Comparison of ENCODE assay signal across 20 cellular contexts in genomic region chr10:78934499-78934898, GRCh38.
DNase-seq lines count a peak whose midpoint lies in the region; ATAC-seq, FAIRE-seq and TF ChIP-seq lines count a peak whose summit lies in the region.
"Had no signal": no experiment of that assay in that cellular context is flagged by ENCODE, and none has a peak within 500 bp of the region (broad histone marks: within the 10 kb centered on the region; RNA-seq: fewer than 3 reads in every experiment).

No MANE protein-coding gene starts in this region.

- H3K4me3 Mint-ChIP-seq in mesothelial cell of epicardium = no peak overlapping the region
- no peak overlapping the region for H3K4me3 Mint-ChIP-seq in activated CD4-positive, alpha-beta T cell treated with anti-CD3 and anti-CD28 coated beads for 36 hours
- H3K4me3 Mint-ChIP-seq: activated CD4-positive, alpha-beta memory T cell treated with anti-CD3 and anti-CD28 coated beads for 36 hours; activated naive CD8-positive, alpha-beta T cell treated with anti-CD3 and anti-CD28 coated beads, Interleukin-2, amount 10 ng/mL, durations not matched to agents 7 days and 5 days; CD4-positive, alpha-beta T cell had no signal

- POLR2A ChIA-PET in HCT116 (lab: Charles Lee) = no interaction called here
- POLR2A ChIA-PET in activated CD4-positive, alpha-beta T cell treated with anti-CD3 and anti-CD28 coated beads for 36 hours (lab: Charles Lee) = no interaction called here

- no peak overlapping the region for H3K9ac ChIP-seq in HCT116 (ENCODE audit: low read length)

- H3K4me1 ChIP-seq in HCT116 (ENCODE audit: control insufficient read depth in 1 of 2, insufficient read depth in 2 of 2, low read length in 2 of 2) (peaks cover 9 to 51% of the 10 kb centered on the region in 2 experiments), aorta (ENCODE audit: control insufficient read depth in 1 of 2, insufficient read depth in 2 of 2, low read length in 2 of 2) (no peaks in the 10 kb centered on the region)

- H3K27me3 ChIP-seq in HCT116 (ENCODE audit: insufficient read depth, low read length) (no peaks in the 10 kb centered on the region), bronchial epithelial cell (ENCODE audit: control insufficient read depth, insufficient read depth, low read length) (peaks cover 4% of the 10 kb centered on the region), aorta (ENCODE audit: control insufficient read depth in 1 of 2, insufficient read depth in 2 of 2, low read length in 1 of 2) (no peaks in the 10 kb centered on the region)

- WGBS in aorta, 2 donors = 77 to 85% methylated on average over 4 of the region's 4 CpGs

- no peak overlapping the region for H3K4me3 ChIP-seq in HCT116 (replicated peaks in 1 of 2; ENCODE audit: low read depth in 1 of 2, low read length in 2 of 2)
- no peak overlapping the region for H3K4me3 ChIP-seq in bronchial epithelial cell (ENCODE audit: low read depth, low read length)
- H3K4me3 ChIP-seq in aorta (ENCODE audit: low read length in 2 of 2) = no peak overlapping the region

- no peaks in the 10 kb centered on the region for H3K9me2 ChIP-seq in HCT116 (ENCODE audit: insufficient read depth)

- no peaks in the 10 kb centered on the region for H3K27me3 Mint-ChIP-seq in mesothelial cell of epicardium (ENCODE audit: low read depth)
- no peaks in the 10 kb centered on the region for H3K27me3 Mint-ChIP-seq in activated CD4-positive, alpha-beta T cell treated with anti-CD3 and anti-CD28 coated beads for 36 hours
- H3K27me3 Mint-ChIP-seq: activated CD4-positive, alpha-beta memory T cell treated with anti-CD3 and anti-CD28 coated beads for 36 hours; activated naive CD8-positive, alpha-beta T cell treated with anti-CD3 and anti-CD28 coated beads, Interleukin-2, amount 10 ng/mL, durations not matched to agents 7 days and 5 days; CD4-positive, alpha-beta T cell had no signal

- H3K27ac ChIP-seq in HCT116 (ENCODE audit: low read depth, low read length) (no peak overlapping the region), aorta (ENCODE audit: low read depth in 1 of 2, low read length in 2 of 2) (no peak overlapping the region)

- BruUV-seq in HCT116 (replicated peaks; lab: Mats Ljungman, UMichigan) = no TSS peak

- no peaks in the 10 kb centered on the region for H3K36me3 ChIP-seq in HCT116 (ENCODE audit: control insufficient read depth in 1 of 2, insufficient read depth in 2 of 2, low read length in 2 of 2)
- H3K36me3 ChIP-seq in bronchial epithelial cell (ENCODE audit: control insufficient read depth, insufficient read depth, low read length) = no peaks in the 10 kb centered on the region
- H3K36me3 ChIP-seq in aorta (ENCODE audit: control insufficient read depth in 1 of 2, insufficient read depth in 2 of 2, low read length in 1 of 2) = no peaks in the 10 kb centered on the region

- no peak overlapping the region for H2AFZ ChIP-seq in HCT116 (ENCODE audit: low read depth, low read length, poor library complexity, severe bottlenecking)

- TF ChIP-seq CTCF in HCT116 (IDR thresholded peaks at IDR 0.05 in 2 of 3, conservative IDR thresholded peaks at IDR 0.05 in 1 of 3; ENCODE audit: borderline replicate concordance in 1 of 3, insufficient read depth in 1 of 3, low read depth in 2 of 3, low read length in 2 of 3) (no peak), bronchial epithelial cell (IDR thresholded peaks at IDR 0.05; ENCODE audit: insufficient read depth, low read length, severe bottlenecking) (no peak), mesothelial cell of epicardium (IDR thresholded peaks at IDR 0.05; ENCODE audit: unreplicated experiment) (no peak)

- no peak for TF ChIP-seq POLR2A in HCT116 (IDR thresholded peaks at IDR 0.05; ENCODE audit: borderline replicate concordance, extremely low read depth, insufficient read depth, insufficient read length)

- TF ChIP-seq RAD21 in HCT116 (IDR thresholded peaks at IDR 0.05; ENCODE audit: low read depth) = no peak

- H3K27ac Mint-ChIP-seq in mesothelial cell of epicardium = peak overlapping the region; percentile 43
- H3K27ac Mint-ChIP-seq in activated CD4-positive, alpha-beta T cell treated with anti-CD3 and anti-CD28 coated beads for 36 hours = no peak overlapping the region
- H3K27ac Mint-ChIP-seq: activated CD4-positive, alpha-beta memory T cell treated with anti-CD3 and anti-CD28 coated beads for 36 hours; activated naive CD8-positive, alpha-beta T cell treated with anti-CD3 and anti-CD28 coated beads, Interleukin-2, amount 10 ng/mL, durations not matched to agents 7 days and 5 days; CD4-positive, alpha-beta T cell had no signal

- H3K9me3 Mint-ChIP-seq in mesothelial cell of epicardium = no peaks in the 10 kb centered on the region
- H3K9me3 Mint-ChIP-seq in activated CD4-positive, alpha-beta T cell treated with anti-CD3 and anti-CD28 coated beads for 36 hours (ENCODE audit: low read depth) = no peaks in the 10 kb centered on the region
- H3K9me3 Mint-ChIP-seq: activated CD4-positive, alpha-beta memory T cell treated with anti-CD3 and anti-CD28 coated beads for 36 hours; activated naive CD8-positive, alpha-beta T cell treated with anti-CD3 and anti-CD28 coated beads, Interleukin-2, amount 10 ng/mL, durations not matched to agents 7 days and 5 days; CD4-positive, alpha-beta T cell had no signal

- H4K20me1 ChIP-seq in HCT116 (ENCODE audit: insufficient read depth) = no peaks in the 10 kb centered on the region

- CTCF ChIA-PET in HCT116 (lab: Charles Lee) = no interaction called here
- CTCF ChIA-PET in activated CD4-positive, alpha-beta T cell treated with anti-CD3 and anti-CD28 coated beads for 36 hours (lab: Charles Lee) = no interaction called here

- peak; percentile 18 for FAIRE-seq in bronchial epithelial cell (lab: Jason Lieb, UNC)

- RAD21 ChIA-PET in HCT116 (lab: Charles Lee; ENCODE audit: low non-redundant PET in 1 of 2, low total read pairs in 2 of 2, uncharacterized antibody in 2 of 2, unreplicated experiment in 2 of 2) = no interaction called here

- no peaks in the 10 kb centered on the region for H3K36me3 Mint-ChIP-seq in mesothelial cell of epicardium
- H3K36me3 Mint-ChIP-seq in activated CD4-positive, alpha-beta T cell treated with anti-CD3 and anti-CD28 coated beads for 36 hours (ENCODE audit: low read depth) = no peaks in the 10 kb centered on the region
- H3K36me3 Mint-ChIP-seq: activated CD4-positive, alpha-beta memory T cell treated with anti-CD3 and anti-CD28 coated beads for 36 hours; activated naive CD8-positive, alpha-beta T cell treated with anti-CD3 and anti-CD28 coated beads, Interleukin-2, amount 10 ng/mL, durations not matched to agents 7 days and 5 days had no signal

- no peak overlapping the region for H3K4me2 ChIP-seq in HCT116 (ENCODE audit: low read length)

- intact Hi-C loops in HCT116 (cut with micrococcal nuclease) = no loop called here
- intact Hi-C loops in aorta (cut with DNase I) = no loop called here
- intact Hi-C loops in activated CD4-positive, alpha-beta T cell treated with anti-CD3 and anti-CD28 coated beads for 36 hours (cut with DNase I, micrococcal nuclease) = no loop called here

- no peaks in the 10 kb centered on the region for H3K79me2 ChIP-seq in HCT116 (ENCODE audit: insufficient read depth, low read length)

- peaks cover 36% of the 10 kb centered on the region for H3K4me1 Mint-ChIP-seq in mesothelial cell of epicardium
- peaks cover 2% of the 10 kb centered on the region for H3K4me1 Mint-ChIP-seq in activated CD4-positive, alpha-beta T cell treated with anti-CD3 and anti-CD28 coated beads for 36 hours
- H3K4me1 Mint-ChIP-seq: activated naive CD8-positive, alpha-beta T cell treated with anti-CD3 and anti-CD28 coated beads, Interleukin-2, amount 10 ng/mL, durations not matched to agents 7 days and 5 days had no signal

- ATAC-seq in HCT116 = 0 out of 2 replicates have a peak, but pooled peaks have one; percentile 33
- ATAC-seq in aorta (ENCODE audit: low FRiP score) = no peak
- ATAC-seq in activated CD4-positive, alpha-beta T cell treated with anti-CD3 and anti-CD28 coated beads for 36 hours = no peak
- no peak for ATAC-seq in GM21619 (IDR thresholded peaks at IDR 0.05; ENCODE audit: unreplicated experiment)
- ATAC-seq: left colon, SK-N-SH treated with all-trans-retinoic acid at 6 μM for 48 hours had no signal

- H3K9me3 ChIP-seq in HCT116 (ENCODE audit: control insufficient read depth in 1 of 2, insufficient read depth in 1 of 2, low read depth in 1 of 2, low read length in 2 of 2) (no peaks in the 10 kb centered on the region), aorta (ENCODE audit: control insufficient read depth, low read length) (no peaks in the 10 kb centered on the region)

- DNase-seq in AG20443 (ENCODE audit: low spot score) = peak; percentile 56
- no peak for DNase-seq in HCT116 (ENCODE audit: low read depth, low spot score)
- no peak for DNase-seq in bronchial epithelial cell (ENCODE audit: low read depth)
- no peak for DNase-seq in mesothelial cell of epicardium (ENCODE audit: low spot score in 2 of 2, unreplicated experiment in 2 of 2)
- no peak for DNase-seq in aorta
- no peak for DNase-seq in activated CD4-positive, alpha-beta T cell treated with anti-CD3 and anti-CD28 coated beads for 36 hours
- DNase-seq: activated CD4-positive, alpha-beta memory T cell treated with anti-CD3 and anti-CD28 coated beads for 36 hours; activated CD4-positive, CD25-positive, alpha-beta regulatory T cell; activated effector memory CD4-positive, alpha-beta T cell treated with Interleukin-2 at 50 U/mL for 16 hours; activated naive CD8-positive, alpha-beta T cell treated with anti-CD3 and anti-CD28 coated beads, Interleukin-2, amount 10 ng/mL, durations not matched to agents 7 days and 5 days; CD4-positive, alpha-beta T cell; glutamatergic neuron; left colon; NCI-H1436 treated with DMSO at 0.1 percent for 48 hours; NCI-H2171; NCI-H526; RPMI8226; T-helper 9 cell had no signal

TF ChIP-seq in HCT116, 20 proteins besides CTCF, POLR2A, EP300 and RAD21:
- no peak for TF ChIP-seq POLR2AphosphoS5 (IDR thresholded peaks at IDR 0.05; ENCODE audit: low read depth, low read length)
